In genomic region chr2:118309201-118310015, GRCh38 we compare ENCODE assay signal across 9 cellular contexts.
DNase-seq lines count a peak whose midpoint lies in the region; ATAC-seq and TF ChIP-seq lines count a peak whose summit lies in the region.
"Had no signal": no experiment of that assay in that cellular context is flagged by ENCODE, and none has a peak within 500 bp of the region (broad histone marks: within the 10 kb centered on the region; RNA-seq: fewer than 3 reads in every experiment).

No MANE protein-coding gene starts in this region.

- peak overlapping the region; percentile 69 for H3K4me2 ChIP-seq in fibroblast of lung (ENCODE audit: extremely low read depth, insufficient read depth, low read length)

- H2AFZ ChIP-seq in fibroblast of lung (ENCODE audit: low read length), result peak overlapping the region; percentile 88

- DNase-seq in DMS53 treated with DMSO at 0.1 percent for 48 hours (lab: John Stamatoyannopoulos, UW; ENCODE audit: unreplicated experiment), result peak; percentile 42
- DNase-seq in SK-N-MC (ENCODE audit: low read depth, low spot score), result no peak
- DNase-seq in fibroblast of lung (ENCODE audit: low read depth in 2 of 2), result peak in 1 of 2 donors; percentile 50
- no peak for DNase-seq in psoas muscle
- DNase-seq in activated CD4-positive, CD25-positive, alpha-beta regulatory T cell treated with anti-CD3 and anti-CD28 coated beads, Interleukin-2, amount 50 U/mL, for 72 hours, result no peak
- DNase-seq in HEK293T (ENCODE audit: extremely low spot score), result no peak
- DNase-seq in DMS114 treated with DMSO at 0.1 percent for 48 hours (lab: John Stamatoyannopoulos, UW; ENCODE audit: unreplicated experiment), result no peak
- DNase-seq: NCI-H187 had no signal

- H3K36me3 ChIP-seq in SK-N-MC (ENCODE audit: insufficient read depth, low read length) (no peaks in the 10 kb centered on the region), fibroblast of lung (ENCODE audit: control insufficient read depth, insufficient read depth, low read length) (no peaks in the 10 kb centered on the region), psoas muscle (ENCODE audit: insufficient read depth in 1 of 2, low read depth in 1 of 2) (no peaks in the 10 kb centered on the region)

- H3K27me3 ChIP-seq in fibroblast of lung (ENCODE audit: control insufficient read depth, insufficient read depth, low read length), result peaks cover 2% of the 10 kb centered on the region
- peaks cover 0 to 43% (median 4%) of the 10 kb centered on the region in 3 donors for H3K27me3 ChIP-seq in psoas muscle (ENCODE audit: insufficient read depth in 3 of 3, low read length in 2 of 3)

- intact Hi-C loops in psoas muscle (cut with DNase I), result no loop called here

- H3K9ac ChIP-seq in SK-N-MC (ENCODE audit: insufficient read length) (peak overlapping the region; percentile 86), fibroblast of lung (ENCODE audit: insufficient read depth, low read length) (peak overlapping the region; percentile 43)

- TF ChIP-seq CTCF in fibroblast of lung (conservative IDR thresholded peaks at IDR 0.05 in 1 of 2, IDR thresholded peaks at IDR 0.05 in 1 of 2; ENCODE audit: low read depth in 1 of 2, low read length in 2 of 2), result no peak
- no peak for TF ChIP-seq CTCF in psoas muscle (IDR thresholded peaks at IDR 0.05)

- no peaks in the 10 kb centered on the region for H3K4me1 ChIP-seq in fibroblast of lung (ENCODE audit: control insufficient read depth, extremely low read depth, insufficient read depth, low read length)
- H3K4me1 ChIP-seq in psoas muscle, result peaks cover 3% of the 10 kb centered on the region

- ATAC-seq in psoas muscle (peak in 1 of 4 donors; percentile 8), GM21717 (IDR thresholded peaks at IDR 0.05; ENCODE audit: unreplicated experiment) (no peak)

- CTCF ChIA-PET in HEK293T (lab: Yijun Ruan, JAX), result no interaction called here

- POLR2A ChIA-PET in HEK293T (lab: Yijun Ruan, JAX), result no interaction called here

- no peaks in the 10 kb centered on the region for H4K20me1 ChIP-seq in fibroblast of lung (ENCODE audit: control insufficient read depth, extremely low read depth, insufficient read depth, low read length)

- H3K9me3 ChIP-seq in SK-N-MC (ENCODE audit: low read depth, low read length), result no peaks in the 10 kb centered on the region
- no peaks in the 10 kb centered on the region for H3K9me3 ChIP-seq in fibroblast of lung (ENCODE audit: control insufficient read depth, insufficient read depth, low read depth, low read length)
- H3K9me3 ChIP-seq in psoas muscle, result no peaks in the 10 kb centered on the region

- H3K27ac ChIP-seq in SK-N-MC (peak overlapping the region; percentile 96), fibroblast of lung (ENCODE audit: insufficient read depth, low read length) (peak overlapping the region; percentile 51), psoas muscle (peak overlapping the region; percentile 34)

- 53 to 57% (median 55%) methylated on average over 23 of the region's 23 CpGs for WGBS in psoas muscle, 3 donors

- H3K4me3 ChIP-seq in SK-N-MC, result peak overlapping the region; percentile 84
- H3K4me3 ChIP-seq in fibroblast of lung (replicated peaks in 1 of 4; ENCODE audit: control extremely low read depth in 1 of 4, insufficient read depth in 1 of 4, low read depth in 3 of 4, low read length in 4 of 4), result peak overlapping the region; percentile 47 to 68 (median 55)
- H3K4me3 ChIP-seq in psoas muscle, result peak overlapping the region; percentile 68

- no peaks in the 10 kb centered on the region for H3K79me2 ChIP-seq in fibroblast of lung (ENCODE audit: control insufficient read depth, insufficient read depth, low read length)

TF ChIP-seq in HEK293T, 16 proteins besides CTCF, POLR2A, EP300 and RAD21:
- no peak for TF ChIP-seq FOXK2 (IDR thresholded peaks at IDR 0.05)
- no peak for TF ChIP-seq HDGF (IDR thresholded peaks at IDR 0.05; ENCODE audit: borderline replicate concordance)
- no peak for TF ChIP-seq BHLHE40 (IDR thresholded peaks at IDR 0.05; ENCODE audit: borderline replicate concordance)

Comparison
In these comparisons a context has a peak if more than half of its experiments do, and no peak if none do; other contexts are left out.
1. H3K27ac ChIP-seq: peak in every context shown above with its lines; median percentile 96 in SK-N-MC; 51 in fibroblast of lung; 34 in psoas muscle.